9 cellular contexts compared by ENCODE assay signal in genomic region chr3:178518660-178519396, GRCh38. TPM values are rescaled to one million over a fixed set of nuclear protein-coding genes. Genes with fewer than 3 reads are reported as not detected.
DNase-seq lines count a peak whose midpoint lies in the region; ATAC-seq and TF ChIP-seq lines count a peak whose summit lies in the region.
"Had no signal": no experiment of that assay in that cellular context is flagged by ENCODE, and none has a peak within 500 bp of the region (broad histone marks: within the 10 kb centered on the region; RNA-seq: fewer than 3 reads in every experiment).

No MANE protein-coding gene starts in this region.

- H3K27me3 Mint-ChIP-seq in activated CD4-positive, alpha-beta T cell treated with anti-CD3 and anti-CD28 coated beads, Interleukin-2, amount 10 ng/mL, durations not matched to agents 24 days and 14 days, result no peaks in the 10 kb centered on the region
- H3K27me3 Mint-ChIP-seq in natural killer cell treated with Interleukin-12 subunit alpha and Interleukin-12 subunit beta and Interleukin-15 and Interleukin-18, amount 100 ng/mL, for 72 hours, result no peaks in the 10 kb centered on the region

- DNase-seq in Right ventricle myocardium inferior (ENCODE audit: missing footprints) (peak; percentile 61), right atrium auricular region (ENCODE audit: low spot score) (no peak), MM.1S (peak; percentile 99)
- no peak for DNase-seq in stimulated activated effector memory CD8-positive, alpha-beta T cell treated with anti-CD3 and anti-CD28 coated beads, Interleukin-12 subunit alpha, Interleukin-12 subunit beta, amount 100 ng/mL, for 72 hours (ENCODE audit: low spot score in 2 of 2)
- DNase-seq in activated naive CD4-positive, alpha-beta T cell treated with anti-CD3 and anti-CD28 coated beads, Interleukin-2, amount 50 U/mL, for 16 hours, result no peak
- no peak for DNase-seq in activated CD4-positive, alpha-beta T cell treated with anti-CD3 and anti-CD28 coated beads, Interleukin-2, amount 10 ng/mL, durations not matched to agents 24 days and 14 days
- DNase-seq in natural killer cell treated with Interleukin-12 subunit alpha and Interleukin-12 subunit beta and Interleukin-15 and Interleukin-18, amount 100 ng/mL, for 72 hours (ENCODE audit: low spot score), result no peak

- no peak overlapping the region for H3K27ac Mint-ChIP-seq in stimulated activated effector memory CD8-positive, alpha-beta T cell treated with anti-CD3 and anti-CD28 coated beads, Interleukin-12 subunit alpha, Interleukin-12 subunit beta, amount 100 ng/mL, for 72 hours
- no peak overlapping the region for H3K27ac Mint-ChIP-seq in activated CD4-positive, alpha-beta T cell treated with anti-CD3 and anti-CD28 coated beads, Interleukin-2, amount 10 ng/mL, durations not matched to agents 24 days and 14 days
- no peak overlapping the region for H3K27ac Mint-ChIP-seq in natural killer cell treated with Interleukin-12 subunit alpha and Interleukin-12 subunit beta and Interleukin-15 and Interleukin-18, amount 100 ng/mL, for 72 hours

- intact Hi-C loops in Right ventricle myocardium inferior (cut with DNase I), result no loop called here
- intact Hi-C loops in activated CD4-positive, alpha-beta T cell treated with anti-CD3 and anti-CD28 coated beads, Interleukin-2, amount 10 ng/mL, durations not matched to agents 24 days and 14 days (cut with micrococcal nuclease), result no loop called here

- H3F3A ChIP-seq in MM.1S (ENCODE audit: insufficient read depth, low read length), result peaks cover 44% of the 10 kb centered on the region

- H3K4me1 Mint-ChIP-seq in stimulated activated effector memory CD8-positive, alpha-beta T cell treated with anti-CD3 and anti-CD28 coated beads, Interleukin-12 subunit alpha, Interleukin-12 subunit beta, amount 100 ng/mL, for 72 hours, result no peaks in the 10 kb centered on the region
- no peaks in the 10 kb centered on the region for H3K4me1 Mint-ChIP-seq in activated CD4-positive, alpha-beta T cell treated with anti-CD3 and anti-CD28 coated beads, Interleukin-2, amount 10 ng/mL, durations not matched to agents 24 days and 14 days
- no peaks in the 10 kb centered on the region for H3K4me1 Mint-ChIP-seq in natural killer cell treated with Interleukin-12 subunit alpha and Interleukin-12 subunit beta and Interleukin-15 and Interleukin-18, amount 100 ng/mL, for 72 hours (ENCODE audit: low read depth in 2 of 2)

- H3K27me3 ChIP-seq in right atrium auricular region (no peaks in the 10 kb centered on the region), MM.1S (replicated peaks; ENCODE audit: insufficient read depth, low read length) (no peaks in the 10 kb centered on the region)

- peak overlapping the region; percentile 15 for H2AFZ ChIP-seq in MM.1S (ENCODE audit: low read length)

- H3K79me2 ChIP-seq in MM.1S (ENCODE audit: low read length), result no peaks in the 10 kb centered on the region

- no peaks in the 10 kb centered on the region for H3K36me3 ChIP-seq in right atrium auricular region
- H3K36me3 ChIP-seq in MM.1S (replicated peaks; ENCODE audit: insufficient read depth, low read length), result no peaks in the 10 kb centered on the region

- H3K4me3 Mint-ChIP-seq in stimulated activated effector memory CD8-positive, alpha-beta T cell treated with anti-CD3 and anti-CD28 coated beads, Interleukin-12 subunit alpha, Interleukin-12 subunit beta, amount 100 ng/mL, for 72 hours, result no peak overlapping the region
- H3K4me3 Mint-ChIP-seq in activated CD4-positive, alpha-beta T cell treated with anti-CD3 and anti-CD28 coated beads, Interleukin-2, amount 10 ng/mL, durations not matched to agents 24 days and 14 days, result no peak overlapping the region
- no peak overlapping the region for H3K4me3 Mint-ChIP-seq in natural killer cell treated with Interleukin-12 subunit alpha and Interleukin-12 subunit beta and Interleukin-15 and Interleukin-18, amount 100 ng/mL, for 72 hours

- no peak for TF ChIP-seq CTCF in right atrium auricular region (IDR thresholded peaks at IDR 0.05)
- no peak for TF ChIP-seq CTCF in MM.1S (IDR thresholded peaks at IDR 0.05; ENCODE audit: low read length)

- peaks cover 0 to 4% of the 10 kb centered on the region in 2 donors for H3K4me1 ChIP-seq in right atrium auricular region
- H3K4me1 ChIP-seq in MM.1S (ENCODE audit: low read length), result peaks cover 88% of the 10 kb centered on the region

- H3K9me2 ChIP-seq in MM.1S (replicated peaks; ENCODE audit: insufficient read depth, low read length), result no peaks in the 10 kb centered on the region

- peak overlapping the region; percentile 74 for H3K9ac ChIP-seq in MM.1S (ENCODE audit: low read length)

- ATAC-seq in Right ventricle myocardium inferior (no peak), HG02759 (IDR thresholded peaks at IDR 0.05; ENCODE audit: unreplicated experiment) (peak; percentile 79)
- ATAC-seq in stimulated activated effector memory CD8-positive, alpha-beta T cell treated with anti-CD3 and anti-CD28 coated beads, Interleukin-12 subunit alpha, Interleukin-12 subunit beta, amount 100 ng/mL, for 72 hours, result peak; percentile 63
- no peak for ATAC-seq in natural killer cell treated with Interleukin-12 subunit alpha and Interleukin-12 subunit beta and Interleukin-15 and Interleukin-18, amount 100 ng/mL, for 72 hours

- no peaks in the 10 kb centered on the region for H3K9me3 Mint-ChIP-seq in stimulated activated effector memory CD8-positive, alpha-beta T cell treated with anti-CD3 and anti-CD28 coated beads, Interleukin-12 subunit alpha, Interleukin-12 subunit beta, amount 100 ng/mL, for 72 hours
- no peaks in the 10 kb centered on the region for H3K9me3 Mint-ChIP-seq in activated CD4-positive, alpha-beta T cell treated with anti-CD3 and anti-CD28 coated beads, Interleukin-2, amount 10 ng/mL, durations not matched to agents 24 days and 14 days
- H3K9me3 Mint-ChIP-seq in natural killer cell treated with Interleukin-12 subunit alpha and Interleukin-12 subunit beta and Interleukin-15 and Interleukin-18, amount 100 ng/mL, for 72 hours, result peaks cover 8% of the 10 kb centered on the region

- H3K4me2 ChIP-seq in MM.1S (ENCODE audit: low read depth, low read length), result peak overlapping the region; percentile 56

- H3K4me3 ChIP-seq in right atrium auricular region (no peak overlapping the region), MM.1S (ENCODE audit: low read length) (peak overlapping the region; percentile 26)

- H4K20me1 ChIP-seq in MM.1S (ENCODE audit: insufficient read depth, low read length), result no peaks in the 10 kb centered on the region

- H3K27ac ChIP-seq in right atrium auricular region (peak overlapping the region in 1 of 2 donors; percentile 27), MM.1S (ENCODE audit: low read length) (peak overlapping the region; percentile 84)

- no peaks in the 10 kb centered on the region for H3K36me3 Mint-ChIP-seq in stimulated activated effector memory CD8-positive, alpha-beta T cell treated with anti-CD3 and anti-CD28 coated beads, Interleukin-12 subunit alpha, Interleukin-12 subunit beta, amount 100 ng/mL, for 72 hours
- H3K36me3 Mint-ChIP-seq in activated CD4-positive, alpha-beta T cell treated with anti-CD3 and anti-CD28 coated beads, Interleukin-2, amount 10 ng/mL, durations not matched to agents 24 days and 14 days (ENCODE audit: low read depth), result no peaks in the 10 kb centered on the region
- H3K36me3 Mint-ChIP-seq in natural killer cell treated with Interleukin-12 subunit alpha and Interleukin-12 subunit beta and Interleukin-15 and Interleukin-18, amount 100 ng/mL, for 72 hours, result no peaks in the 10 kb centered on the region

- H3K9me3 ChIP-seq in right atrium auricular region (no peaks in the 10 kb centered on the region), MM.1S (replicated peaks; ENCODE audit: insufficient read depth, low read length) (no peaks in the 10 kb centered on the region)

RNA-seq across cellular contexts. Expression of gene KCNMB2, which starts 17.4 kb away (rescaled TPM):
- total RNA-seq in Right ventricle myocardium inferior (1.8 TPM), right atrium auricular region (10 to 100 TPM in 1 of 2 donors, 1 to 10 TPM in 1; 2.8 to 18.2 TPM)
- total RNA-seq in activated CD4-positive, alpha-beta T cell treated with anti-CD3 and anti-CD28 coated beads, Interleukin-2, amount 10 ng/mL, durations not matched to agents 24 days and 14 days, result not detected in 2 replicates
- not detected for total RNA-seq in natural killer cell treated with Interleukin-12 subunit alpha and Interleukin-12 subunit beta and Interleukin-15 and Interleukin-18, amount 100 ng/mL, for 72 hours
- total RNA-seq: mesenteric fat pad had no signal

Comparison
In these comparisons a context has a peak if more than half of its experiments do, and no peak if none do; other contexts are left out.
1. DNase-seq: peak in Right ventricle myocardium inferior (single experiment) and MM.1S (single experiment); none in right atrium auricular region (single experiment), stimulated activated effector memory CD8-positive, alpha-beta T cell treated with anti-CD3 and anti-CD28 coated beads, Interleukin-12 subunit alpha, Interleukin-12 subunit beta, amount 100 ng/mL, for 72 hours (0 of 2), activated naive CD4-positive, alpha-beta T cell treated with anti-CD3 and anti-CD28 coated beads, Interleukin-2, amount 50 U/mL, for 16 hours (single experiment), activated CD4-positive, alpha-beta T cell treated with anti-CD3 and anti-CD28 coated beads, Interleukin-2, amount 10 ng/mL, durations not matched to agents 24 days and 14 days (single experiment) and natural killer cell treated with Interleukin-12 subunit alpha and Interleukin-12 subunit beta and Interleukin-15 and Interleukin-18, amount 100 ng/mL, for 72 hours (single experiment).
2. ATAC-seq: peak in HG02759 (single experiment) and stimulated activated effector memory CD8-positive, alpha-beta T cell treated with anti-CD3 and anti-CD28 coated beads, Interleukin-12 subunit alpha, Interleukin-12 subunit beta, amount 100 ng/mL, for 72 hours (single experiment); none in Right ventricle myocardium inferior (single experiment) and natural killer cell treated with Interleukin-12 subunit alpha and Interleukin-12 subunit beta and Interleukin-15 and Interleukin-18, amount 100 ng/mL, for 72 hours (0 of 2).